3 cellular contexts compared by ENCODE assay signal in the genomic region with DNA sequence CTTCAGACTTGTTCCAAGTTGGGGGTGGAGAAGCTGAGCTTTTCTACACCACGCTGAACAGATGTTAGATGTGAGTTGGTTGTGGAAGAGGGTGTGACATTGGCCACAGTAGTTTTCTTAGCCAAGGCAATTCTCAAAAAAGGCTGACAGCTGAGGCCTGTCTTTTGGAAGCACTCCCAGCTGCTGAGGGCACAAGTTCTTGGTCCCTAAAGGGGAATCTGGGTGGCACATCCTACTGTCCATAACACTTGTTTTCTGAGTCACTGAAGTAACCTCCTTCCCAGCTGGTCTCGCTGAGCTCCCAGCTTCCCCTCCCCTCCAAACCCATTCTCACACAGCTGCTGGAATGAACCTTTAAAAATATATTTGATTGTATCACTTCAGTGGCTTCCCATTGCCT.
"Had no signal": no experiment of that assay in that cellular context is flagged by ENCODE, and none has a peak within 500 bp of the region (broad histone marks: within the 10 kb centered on the region; RNA-seq: fewer than 3 reads in every experiment).

No MANE protein-coding gene starts in this region.

- H3K4me3 ChIP-seq: GM12878 had no signal

- DNase-seq: GDM1, GF-D8 had no signal
